In the genomic region with DNA sequence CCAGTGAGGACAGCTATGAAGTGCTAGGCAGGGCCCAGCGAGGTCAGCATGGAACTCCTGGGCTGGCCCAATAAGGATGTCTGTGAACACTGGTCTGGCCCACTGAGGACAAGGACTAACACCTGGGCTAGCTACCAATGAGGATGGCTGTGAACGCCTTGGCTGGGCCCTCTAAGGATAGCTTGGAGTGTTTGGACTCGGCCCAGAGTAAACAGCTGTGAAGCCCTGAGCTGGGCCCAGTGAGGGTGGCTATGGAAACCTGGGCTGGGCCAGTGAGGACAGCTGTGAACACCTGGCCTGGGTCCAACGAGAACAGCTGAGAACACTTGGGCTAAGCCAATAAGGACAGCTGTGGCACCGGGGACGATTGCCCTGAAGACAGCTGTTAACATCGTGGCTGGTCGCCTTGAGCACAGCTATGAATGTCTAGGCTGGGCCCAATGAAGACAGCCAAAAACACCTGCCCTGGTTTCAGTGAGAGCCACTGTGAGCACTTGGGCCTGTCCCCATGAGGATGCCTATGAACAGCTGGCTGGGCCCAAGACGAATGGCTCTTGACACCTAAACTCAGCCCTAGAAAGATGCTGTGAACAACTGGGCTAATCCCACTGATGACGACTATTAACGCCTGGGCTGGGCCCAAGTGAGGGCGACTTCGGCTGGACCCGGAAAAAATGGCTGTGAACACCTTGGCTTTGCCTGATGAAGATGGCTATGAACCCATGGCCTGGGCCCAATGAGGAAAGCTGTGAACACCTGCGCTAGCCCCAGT, we compare ENCODE assay signal across 10 cellular contexts. TPM values are rescaled to one million over a fixed set of nuclear protein-coding genes. Genes with fewer than 3 reads are reported as not detected.
A peak's percentile ranks its signal among the peaks of the same experiment; 100 is the strongest.
DNase-seq lines count a peak whose midpoint lies in the region; ATAC-seq, FAIRE-seq and TF ChIP-seq lines count a peak whose summit lies in the region.
"Not testable (repeated sequence)": the region's sequence is repeated elsewhere in the genome, so short reads cannot be mapped to it uniquely, and the experiment has no call there.
"Had no signal": no experiment of that assay in that cellular context is flagged by ENCODE, and none has a peak within 500 bp of the region (broad histone marks: within the 10 kb centered on the region; RNA-seq: fewer than 3 reads in every experiment).

No MANE protein-coding gene starts in this region.

- not testable (repeated sequence) for H3K27ac ChIP-seq in body of pancreas, pancreas, testis

- TF ChIP-seq POLR2A in body of pancreas (IDR thresholded peaks at IDR 0.05); testis (IDR thresholded peaks at IDR 0.05): not testable (repeated sequence)

- not testable (repeated sequence) for H3K4me1 ChIP-seq in body of pancreas; mucosa of descending colon (ENCODE audit: low read depth); pancreas; testis

- intact Hi-C loops in body of pancreas (cut with DNase I); left colon (cut with DNase I, micrococcal nuclease); mucosa of descending colon (cut with DNase I, micrococcal nuclease); pancreas (cut with DNase I); testis (cut with DNase I; ENCODE audit: low total_unique reads): not testable (repeated sequence)

- not testable (repeated sequence) for H3K36me3 ChIP-seq in body of pancreas (replicated peaks in 1 of 2; ENCODE audit: insufficient read depth in 1 of 2, low read depth in 2 of 2); mucosa of descending colon (ENCODE audit: low read depth); pancreas; testis (ENCODE audit: low read depth, missing control alignments)

- H3K27me3 ChIP-seq in body of pancreas, pancreas, testis: not testable (repeated sequence)

- not testable (repeated sequence) for H3K4me3 ChIP-seq in body of pancreas, mucosa of descending colon, pancreas, testis

- not testable (repeated sequence) for FAIRE-seq in pancreas (lab: Jason Lieb, UNC)

- H3K9me3 ChIP-seq in body of pancreas, mucosa of descending colon, pancreas, testis: not testable (repeated sequence)

- peak; percentile 52 for ATAC-seq in body of pancreas
- ATAC-seq in left colon: peak; percentile 92
- ATAC-seq in mucosa of descending colon: peak; percentile 82
- peak; percentile 44 to 74 (median 70) for ATAC-seq in pancreas

- no CpG with 5 or more reads among the region's 15 CpGs for WGBS in body of pancreas, 2 donors
- WGBS in pancreas, 2 donors: 47 to 74% methylated on average over 3 to 5 of the region's 15 CpGs
- 83% methylated on average over 1 of the region's 15 CpGs; no CpG with 5 or more reads in 1 of the 2 donors for WGBS in testis, 2 donors

- TF ChIP-seq CTCF in body of pancreas (IDR thresholded peaks at IDR 0.05); mucosa of descending colon (IDR thresholded peaks at IDR 0.05); pancreas (IDR thresholded peaks at IDR 0.05); testis (IDR thresholded peaks at IDR 0.05): not testable (repeated sequence)

- DNase-seq in NAMALWA (ENCODE audit: low spot score): peak; percentile 5
- peak; percentile 15 to 51 (median 41) for DNase-seq in body of pancreas
- peak in 1 of 2 donors; percentile 50 for DNase-seq in left colon
- DNase-seq in mucosa of descending colon: peak in 2 of 3 donors; percentile 39 to 46
- peak in 5 of 6 donors; percentile 22 to 53 (median 29) for DNase-seq in pancreas
- peak; percentile 18 for DNase-seq in testis

RNA-seq across cellular contexts. Expression of a gene that starts 18.8 kb away (rescaled TPM):
- 1 to 10 TPM; 1.6 to 1.8 TPM for total RNA-seq in body of pancreas
- total RNA-seq in left colon: 1 to 10 TPM in 1 of 2 donors, not detected in 1; 8.5 TPM
- total RNA-seq in mucosa of descending colon: under 1 TPM in 2 of 3 donors, not detected in 1; 0.49 to 0.89 TPM
- total RNA-seq in pancreas: 1 to 10 TPM; 1.4 to 7.5 (median 4.4) TPM
- polyA plus RNA-seq in pancreas: 1 to 10 TPM; 2.9 to 4.4 TPM
- total RNA-seq in testis: 100 to 1,000 TPM; 104 to 128 TPM
- polyA plus RNA-seq in testis (ENCODE audit: insufficient read depth, low read depth, low replicate concordance): 75.0 TPM
- total RNA-seq: A172, A673, HFFc6 had no signal
- polyA plus RNA-seq: BJ had no signal

Comparison
In these comparisons a context has a peak if more than half of its experiments do, and no peak if none do; other contexts are left out.
1. RNA of a gene that starts 18.8 kb away (total RNA-seq): 104 to 128 TPM in testis; 8.5 TPM in left colon, 1.4 to 7.5 TPM in pancreas, 1.6 to 1.8 TPM in body of pancreas and 0.49 to 0.89 TPM in mucosa of descending colon; every median in the first group is over 10 times any median in the second.
2. Peak in every context shown above with its lines, with median percentiles within 50 percentile points of each other: ATAC-seq.